ENCODE assay signal across 2 cellular contexts in the genomic region with DNA sequence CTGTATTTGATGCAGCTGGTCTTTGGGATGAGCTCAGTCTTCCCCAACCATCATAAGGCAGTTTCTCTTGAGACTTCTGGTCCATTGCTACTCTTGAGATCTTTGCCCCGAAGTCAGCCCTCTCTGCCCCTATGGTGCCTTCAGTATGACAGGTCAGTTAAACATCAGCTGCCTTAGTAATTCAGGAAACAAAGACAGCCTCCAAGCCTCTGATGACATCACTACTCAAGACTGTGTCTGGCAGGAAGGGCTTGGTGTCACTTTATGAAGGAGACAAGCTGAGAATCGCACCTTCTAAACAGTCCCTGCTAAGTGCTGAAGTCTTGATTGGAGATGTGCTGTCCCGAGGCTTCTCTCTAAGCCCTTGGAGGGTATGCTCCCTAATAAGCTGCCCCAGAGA.
TF ChIP-seq lines count a peak whose summit lies in the region.

No MANE protein-coding gene starts in this region.

TF ChIP-seq in HEK293, 187 proteins besides CTCF, POLR2A, EP300 and RAD21 (continued from another document):
- TF ChIP-seq PRDM4 (tag by site-specific recombination; IDR thresholded peaks at IDR 0.05) (no peak), ZNF629 (tag by site-specific recombination; IDR thresholded peaks at IDR 0.05) (peak; percentile 79), ZNF600 (tag by site-specific recombination; IDR thresholded peaks at IDR 0.05) (0 out of 2 replicates have a peak, but pooled peaks have one; percentile 28), ZNF138 (tag by site-specific recombination; IDR thresholded peaks at IDR 0.05; ENCODE audit: borderline replicate concordance) (no peak)
- TF ChIP-seq, protein P1, sequence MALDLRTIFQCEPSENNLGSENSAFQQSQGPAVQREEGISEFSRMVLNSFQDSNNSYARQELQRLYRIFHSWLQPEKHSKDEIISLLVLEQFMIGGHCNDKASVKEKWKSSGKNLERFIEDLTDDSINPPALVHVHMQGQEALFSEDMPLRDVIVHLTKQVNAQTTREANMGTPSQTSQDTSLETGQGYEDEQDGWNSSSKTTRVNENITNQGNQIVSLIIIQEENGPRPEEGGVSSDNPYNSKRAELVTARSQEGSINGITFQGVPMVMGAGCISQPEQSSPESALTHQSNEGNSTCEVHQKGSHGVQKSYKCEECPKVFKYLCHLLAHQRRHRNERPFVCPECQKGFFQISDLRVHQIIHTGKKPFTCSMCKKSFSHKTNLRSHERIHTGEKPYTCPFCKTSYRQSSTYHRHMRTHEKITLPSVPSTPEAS (tag by site-specific recombination; IDR thresholded peaks at IDR 0.05), result no peak
- TF ChIP-seq, protein P2, sequence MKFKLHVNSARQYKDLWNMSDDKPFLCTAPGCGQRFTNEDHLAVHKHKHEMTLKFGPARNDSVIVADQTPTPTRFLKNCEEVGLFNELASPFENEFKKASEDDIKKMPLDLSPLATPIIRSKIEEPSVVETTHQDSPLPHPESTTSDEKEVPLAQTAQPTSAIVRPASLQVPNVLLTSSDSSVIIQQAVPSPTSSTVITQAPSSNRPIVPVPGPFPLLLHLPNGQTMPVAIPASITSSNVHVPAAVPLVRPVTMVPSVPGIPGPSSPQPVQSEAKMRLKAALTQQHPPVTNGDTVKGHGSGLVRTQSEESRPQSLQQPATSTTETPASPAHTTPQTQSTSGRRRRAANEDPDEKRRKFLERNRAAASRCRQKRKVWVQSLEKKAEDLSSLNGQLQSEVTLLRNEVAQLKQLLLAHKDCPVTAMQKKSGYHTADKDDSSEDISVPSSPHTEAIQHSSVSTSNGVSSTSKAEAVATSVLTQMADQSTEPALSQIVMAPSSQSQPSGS (tag by site-specific recombination; IDR thresholded peaks at IDR 0.05; ENCODE audit: low read depth), result peak; percentile 84

TF ChIP-seq in K562, 482 proteins besides CTCF, POLR2A, EP300 and RAD21 (continued from another document):
- TF ChIP-seq, protein P3, sequence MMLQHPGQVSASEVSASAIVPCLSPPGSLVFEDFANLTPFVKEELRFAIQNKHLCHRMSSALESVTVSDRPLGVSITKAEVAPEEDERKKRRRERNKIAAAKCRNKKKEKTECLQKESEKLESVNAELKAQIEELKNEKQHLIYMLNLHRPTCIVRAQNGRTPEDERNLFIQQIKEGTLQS (IDR thresholded peaks at IDR 0.05), result 0 out of 2 replicates have a peak, but pooled peaks have one; percentile 8
- TF ChIP-seq, protein P3 (CRISPR knock-in tag; conservative IDR thresholded peaks at IDR 0.05), result no peak
TF ChIP-seq in K562: peak in this region for 2.
